9 cellular contexts compared by ENCODE assay signal in genomic region chr9:97564291-97565175, GRCh38.
DNase-seq lines count a peak whose midpoint lies in the region; ATAC-seq and TF ChIP-seq lines count a peak whose summit lies in the region.
"Had no signal": no experiment of that assay in that cellular context is flagged by ENCODE, and none has a peak within 500 bp of the region (broad histone marks: within the 10 kb centered on the region; RNA-seq: fewer than 3 reads in every experiment).

No MANE protein-coding gene starts in this region.

- H3K36me3 ChIP-seq in left ventricle myocardium inferior, result peaks cover 21% of the 10 kb centered on the region

- TF ChIP-seq CTCF in left ventricle myocardium inferior (IDR thresholded peaks at IDR 0.05; ENCODE audit: borderline replicate concordance), result no peak

- peaks cover 56% of the 10 kb centered on the region for H3K4me1 ChIP-seq in left ventricle myocardium inferior

- H3K27ac Mint-ChIP-seq in activated naive CD8-positive, alpha-beta T cell treated with anti-CD3 and anti-CD28 coated beads for 36 hours, result no peak overlapping the region

- ATAC-seq in HG02623 (IDR thresholded peaks at IDR 0.05; ENCODE audit: unreplicated experiment), result no peak
- ATAC-seq in GM21423 (IDR thresholded peaks at IDR 0.05; ENCODE audit: unreplicated experiment), result no peak

- no peaks in the 10 kb centered on the region for H3K36me3 Mint-ChIP-seq in activated naive CD8-positive, alpha-beta T cell treated with anti-CD3 and anti-CD28 coated beads for 36 hours

- peaks cover 3% of the 10 kb centered on the region for H3K27me3 Mint-ChIP-seq in activated naive CD8-positive, alpha-beta T cell treated with anti-CD3 and anti-CD28 coated beads for 36 hours

- intact Hi-C loops in left ventricle myocardium inferior (cut with micrococcal nuclease), result no loop called here

- peak overlapping the region; percentile 7 for H3K4me3 ChIP-seq in left ventricle myocardium inferior

- H3K4me1 Mint-ChIP-seq in activated naive CD8-positive, alpha-beta T cell treated with anti-CD3 and anti-CD28 coated beads for 36 hours, result peaks cover 4% of the 10 kb centered on the region

- no peaks in the 10 kb centered on the region for H3K9me3 Mint-ChIP-seq in activated naive CD8-positive, alpha-beta T cell treated with anti-CD3 and anti-CD28 coated beads for 36 hours

- no peak overlapping the region for H3K4me3 Mint-ChIP-seq in activated naive CD8-positive, alpha-beta T cell treated with anti-CD3 and anti-CD28 coated beads for 36 hours

- H3K27me3 ChIP-seq in left ventricle myocardium inferior (ENCODE audit: low read depth), result no peaks in the 10 kb centered on the region

- H3K9me3 ChIP-seq in left ventricle myocardium inferior (replicated peaks), result no peaks in the 10 kb centered on the region

- H3K27ac ChIP-seq in left ventricle myocardium inferior (replicated peaks) (peak overlapping the region; percentile 75), substantia nigra (ENCODE audit: low read depth, low read length, poor library complexity, severe bottlenecking) (peak overlapping the region; percentile 22)

- DNase-seq in HT1080 (ENCODE audit: low read depth) (peak; percentile 64), amniotic stem cell (lab: John Stamatoyannopoulos, UW) (peak; percentile 7), left ventricle myocardium inferior (no peak), substantia nigra (lab: John Stamatoyannopoulos, UW) (peak in 7 of 49 donors; percentile 14 to 71 (median 20)), NCI-H82 (lab: John Stamatoyannopoulos, UW) (no peak)
- no peak for DNase-seq in activated naive CD8-positive, alpha-beta T cell treated with anti-CD3 and anti-CD28 coated beads for 36 hours
- DNase-seq: activated T-cell treated with anti-CD3 and anti-CD28 coated beads for 4 hours had no signal

Comparison
In these comparisons a context has a peak if more than half of its experiments do, and no peak if none do; other contexts are left out.
1. DNase-seq: peak in HT1080 (single experiment) and amniotic stem cell (single experiment); none in left ventricle myocardium inferior (single experiment), NCI-H82 (single experiment) and activated naive CD8-positive, alpha-beta T cell treated with anti-CD3 and anti-CD28 coated beads for 36 hours (single experiment).